Comparison of ENCODE assay signal across 1 cellular context in genomic region chr2:46506131-46506706, GRCh38.
TF ChIP-seq lines count a peak whose summit lies in the region.

No MANE protein-coding gene starts in this region.

TF ChIP-seq in GM23338, 12 proteins besides CTCF, POLR2A, EP300 and RAD21:
- TF ChIP-seq NANOG (IDR thresholded peaks at IDR 0.05; ENCODE audit: borderline replicate concordance) (no peak), CREB1 (CRISPR knock-in tag; IDR thresholded peaks at IDR 0.05; ENCODE audit: low read depth) (no peak), EZH2phosphoT487 (IDR thresholded peaks at IDR 0.05; ENCODE audit: unreplicated experiment) (no peak), POLR2AphosphoS5 (IDR thresholded peaks at IDR 0.05; ENCODE audit: low read depth) (no peak), EZH2 (IDR thresholded peaks at IDR 0.05; ENCODE audit: low read depth, unreplicated experiment) (no peak), ZNF114 (CRISPR knock-in tag; IDR thresholded peaks at IDR 0.05) (no peak)
